In genomic region chr1:54566438-54567141, GRCh38 we compare ENCODE assay signal across 15 cellular contexts. TPM values are rescaled to one million over a fixed set of nuclear protein-coding genes. Genes with fewer than 3 reads are reported as not detected.
DNase-seq lines count a peak whose midpoint lies in the region; ATAC-seq lines count a peak whose summit lies in the region.
"Had no signal": no experiment of that assay in that cellular context is flagged by ENCODE, and none has a peak within 500 bp of the region (broad histone marks: within the 10 kb centered on the region; RNA-seq: fewer than 3 reads in every experiment).

No MANE protein-coding gene starts in this region.

- H3K27ac Mint-ChIP-seq in activated naive CD4-positive, alpha-beta T cell treated with anti-CD3 and anti-CD28 coated beads, Interleukin-2, amount 50 U/mL, for 72 hours = peak overlapping the region in 1 of 2 donors; percentile 50
- peak overlapping the region; percentile 54 for H3K27ac Mint-ChIP-seq in activated T-helper 17 cell treated with anti-CD3 and anti-CD28 coated beads, Interleukin-2, amount 50 U/mL, for 72 hours

- no peak overlapping the region for H3K4me3 Mint-ChIP-seq in activated T-helper 17 cell treated with anti-CD3 and anti-CD28 coated beads, Interleukin-2, amount 50 U/mL, for 72 hours

- H3K9me3 Mint-ChIP-seq in activated naive CD4-positive, alpha-beta T cell treated with anti-CD3 and anti-CD28 coated beads, Interleukin-2, amount 50 U/mL, for 72 hours = no peaks in the 10 kb centered on the region
- H3K9me3 Mint-ChIP-seq in activated T-helper 17 cell treated with anti-CD3 and anti-CD28 coated beads, Interleukin-2, amount 50 U/mL, for 72 hours = no peaks in the 10 kb centered on the region

- H3K4me1 Mint-ChIP-seq in activated T-helper 17 cell treated with anti-CD3 and anti-CD28 coated beads, Interleukin-2, amount 50 U/mL, for 72 hours = no peaks in the 10 kb centered on the region

- peak; percentile 52 to 69 for ATAC-seq in activated naive CD4-positive, alpha-beta T cell treated with anti-CD3 and anti-CD28 coated beads, Interleukin-2, amount 50 U/mL, for 72 hours
- ATAC-seq in activated T-helper 17 cell treated with anti-CD3 and anti-CD28 coated beads, Interleukin-2, amount 50 U/mL, for 72 hours (replicated peaks) = peak; percentile 64
- peak; percentile 53 for ATAC-seq in stimulated activated naive CD8-positive, alpha-beta T cell treated with anti-CD3 and anti-CD28 coated beads, Interleukin-15, Interleukin-2, amounts not matched to agents 100 U/mL and 50 U/mL, for 24 hours
- ATAC-seq in GM21423 (IDR thresholded peaks at IDR 0.05; ENCODE audit: unreplicated experiment) = no peak
- ATAC-seq: A549 had no signal

- H3K27me3 Mint-ChIP-seq in activated T-helper 17 cell treated with anti-CD3 and anti-CD28 coated beads, Interleukin-2, amount 50 U/mL, for 72 hours = no peaks in the 10 kb centered on the region

- no peaks in the 10 kb centered on the region for H3K36me3 Mint-ChIP-seq in activated naive CD4-positive, alpha-beta T cell treated with anti-CD3 and anti-CD28 coated beads, Interleukin-2, amount 50 U/mL, for 72 hours
- H3K36me3 Mint-ChIP-seq in activated T-helper 17 cell treated with anti-CD3 and anti-CD28 coated beads, Interleukin-2, amount 50 U/mL, for 72 hours (ENCODE audit: low read depth) = no peaks in the 10 kb centered on the region

- DNase-seq in activated naive CD4-positive, alpha-beta T cell treated with anti-CD3 and anti-CD28 coated beads, Interleukin-2, amount 50 U/mL, for 72 hours (ENCODE audit: low spot score in 2 of 2) = no peak
- no peak for DNase-seq in activated naive CD4-positive, alpha-beta T cell treated with anti-CD3 and anti-CD28 coated beads, Interleukin-2, amount 50 U/mL, for 16 hours
- DNase-seq in kidney tubule cell (ENCODE audit: low spot score) (peak; percentile 28), NCI-H748 treated with DMSO at 0.1 percent for 48 hours (lab: John Stamatoyannopoulos, UW) (no peak), SHP77 (lab: John Stamatoyannopoulos, UW) (no peak)
- DNase-seq in stimulated activated naive CD8-positive, alpha-beta T cell treated with anti-CD3 and anti-CD28 coated beads, Interleukin-15, Interleukin-2, amounts not matched to agents 100 U/mL and 50 U/mL, for 24 hours = no peak
- DNase-seq: COR-L47, DMS53, NCI-H1092 treated with DMSO at 0.1 percent for 48 hours, NCI-H1694 treated with DMSO at 0.1 percent for 48 hours, NCI-H446 treated with DMSO at 0.1 percent for 48 hours, NCI-H774 had no signal

RNA-seq across cellular contexts. Expression of gene ACOT11, which starts 18.6 kb away (rescaled TPM):
- 1 to 10 TPM; 1.0 to 4.5 TPM for total RNA-seq in activated naive CD4-positive, alpha-beta T cell treated with anti-CD3 and anti-CD28 coated beads, Interleukin-2, amount 50 U/mL, for 72 hours
- total RNA-seq in activated T-helper 17 cell treated with anti-CD3 and anti-CD28 coated beads, Interleukin-2, amount 50 U/mL, for 72 hours = 1 to 10 TPM; 1.0 to 3.2 TPM

RNA-seq across cellular contexts. Expression of gene FAM151A, which starts 56.7 kb away (rescaled TPM):
- total RNA-seq in activated naive CD4-positive, alpha-beta T cell treated with anti-CD3 and anti-CD28 coated beads, Interleukin-2, amount 50 U/mL, for 72 hours = not detected
- not detected for total RNA-seq in activated T-helper 17 cell treated with anti-CD3 and anti-CD28 coated beads, Interleukin-2, amount 50 U/mL, for 72 hours
